ENCODE assay signal across 16 cellular contexts in the genomic region with DNA sequence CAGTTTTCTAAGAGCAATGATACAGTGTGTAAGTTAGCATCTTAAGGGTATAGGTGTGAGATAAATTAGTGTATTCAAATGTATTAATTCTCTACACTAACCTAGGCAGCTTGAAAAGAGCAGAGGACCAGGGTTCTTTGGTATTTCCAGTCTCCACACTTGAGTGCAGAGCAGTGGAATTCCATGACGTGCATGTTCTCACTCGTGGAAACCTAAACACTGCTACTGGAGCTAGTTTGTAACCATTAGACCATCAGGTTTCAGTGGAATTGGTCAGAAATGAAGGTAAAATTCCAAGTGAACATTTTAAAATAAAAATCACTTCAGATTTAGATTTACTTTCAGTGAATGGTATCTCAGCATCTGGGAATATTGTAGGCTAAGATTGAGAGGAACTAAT.
"Had no signal": no experiment of that assay in that cellular context is flagged by ENCODE, and none has a peak within 500 bp of the region (broad histone marks: within the 10 kb centered on the region; RNA-seq: fewer than 3 reads in every experiment).

No MANE protein-coding gene starts in this region.

- ATAC-seq: activated naive CD4-positive, alpha-beta T cell treated with anti-CD3 and anti-CD28 coated beads, Interleukin-2, amount 50 U/mL, for 72 hours; mucosa of descending colon; natural killer cell treated with Interleukin-12 subunit alpha and Interleukin-12 subunit beta and Interleukin-15 and Interleukin-18, amount 100 ng/mL, for 72 hours had no signal

- H3K9me3 Mint-ChIP-seq: activated naive CD4-positive, alpha-beta T cell treated with anti-CD3 and anti-CD28 coated beads, Interleukin-2, amount 50 U/mL, for 72 hours; activated T-cell treated with anti-CD3 and anti-CD28 coated beads, Interleukin-2, amount 50 U/mL, for 24 hours; natural killer cell treated with Interleukin-12 subunit alpha and Interleukin-12 subunit beta and Interleukin-15 and Interleukin-18, amount 100 ng/mL, for 72 hours had no signal

- H3K36me3 ChIP-seq: brain microvascular endothelial cell, esophagus squamous epithelium, prostate gland had no signal

- DNase-seq: activated CD4-positive, alpha-beta T cell treated with anti-CD3 and anti-CD28 coated beads, Interleukin-2, amount 50 U/mL, for 4 hours; activated CD4-positive, CD25-positive, alpha-beta regulatory T cell treated with anti-CD3 and anti-CD28 coated beads, Interleukin-2, amount 50 U/mL, for 72 hours; activated effector memory CD4-positive, alpha-beta T cell treated with anti-CD3 and anti-CD28 coated beads, Interleukin-2, amount 50 U/mL, for 16 hours; activated T-cell treated with anti-CD3 and anti-CD28 coated beads, Interleukin-2, amount 50 U/mL, for 24 hours; amygdala; brain microvascular endothelial cell; dorsolateral prefrontal cortex; esophagus squamous epithelium; foreskin melanocyte; mucosa of descending colon; nucleus accumbens; substantia nigra had no signal

- H3K4me3 ChIP-seq: dorsolateral prefrontal cortex, esophagus squamous epithelium, hepatocyte, mucosa of descending colon, prostate gland had no signal

- H3K27me3 ChIP-seq: brain microvascular endothelial cell, dorsolateral prefrontal cortex, hepatocyte had no signal

- H3K27ac Mint-ChIP-seq: activated naive CD4-positive, alpha-beta T cell treated with anti-CD3 and anti-CD28 coated beads, Interleukin-2, amount 50 U/mL, for 72 hours; activated T-cell treated with anti-CD3 and anti-CD28 coated beads, Interleukin-2, amount 50 U/mL, for 24 hours; natural killer cell treated with Interleukin-12 subunit alpha and Interleukin-12 subunit beta and Interleukin-15 and Interleukin-18, amount 100 ng/mL, for 72 hours had no signal

- H3K4me3 Mint-ChIP-seq: activated T-cell treated with anti-CD3 and anti-CD28 coated beads, Interleukin-2, amount 50 U/mL, for 24 hours; natural killer cell treated with Interleukin-12 subunit alpha and Interleukin-12 subunit beta and Interleukin-15 and Interleukin-18, amount 100 ng/mL, for 72 hours had no signal

- H2AFZ ChIP-seq: hepatocyte had no signal

- H3K9me3 ChIP-seq: esophagus squamous epithelium, mucosa of descending colon, prostate gland had no signal

- H3K27ac ChIP-seq: brain microvascular endothelial cell, prostate gland had no signal

- H3K36me3 Mint-ChIP-seq: activated naive CD4-positive, alpha-beta T cell treated with anti-CD3 and anti-CD28 coated beads, Interleukin-2, amount 50 U/mL, for 72 hours; natural killer cell treated with Interleukin-12 subunit alpha and Interleukin-12 subunit beta and Interleukin-15 and Interleukin-18, amount 100 ng/mL, for 72 hours had no signal

- H3K4me1 ChIP-seq: prostate gland had no signal

- H3K4me2 ChIP-seq: hepatocyte had no signal
